In the genomic region with DNA sequence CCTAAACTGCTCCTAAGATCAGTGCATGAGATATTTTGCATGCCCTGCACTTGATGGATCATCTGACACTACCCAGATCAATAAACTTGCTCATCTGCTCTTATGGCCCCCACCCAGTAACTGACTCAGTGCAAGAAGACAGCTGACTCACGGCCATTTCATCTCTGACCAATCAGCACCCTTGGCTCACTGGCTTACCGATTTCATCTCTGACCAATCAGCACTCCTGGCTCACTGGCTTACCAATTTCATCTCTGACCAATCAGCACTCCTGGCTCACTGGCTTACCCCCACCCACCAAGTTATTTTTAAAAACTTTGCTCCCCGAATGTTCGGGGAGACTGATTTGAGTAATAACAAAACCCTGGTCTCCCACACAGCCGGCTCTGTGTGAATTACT, we compare ENCODE assay signal across 27 cellular contexts. TPM values are rescaled to one million over a fixed set of nuclear protein-coding genes. Genes with fewer than 3 reads are reported as not detected.
DNase-seq lines count a peak whose midpoint lies in the region; ATAC-seq and TF ChIP-seq lines count a peak whose summit lies in the region.
"Had no signal": no experiment of that assay in that cellular context is flagged by ENCODE, and none has a peak within 500 bp of the region (broad histone marks: within the 10 kb centered on the region; RNA-seq: fewer than 3 reads in every experiment).

No MANE protein-coding gene starts in this region.

- DNase-seq in activated naive CD8-positive, alpha-beta T cell treated with anti-CD3 and anti-CD28 coated beads, Interleukin-2, amount 50 U/mL, for 24 hours: no peak
- DNase-seq in activated naive CD8-positive, alpha-beta T cell treated with anti-CD3 and anti-CD28 coated beads for 36 hours: no peak
- DNase-seq in GM23248 (peak; percentile 17), SK-MEL-5 (ENCODE audit: low read depth, low spot score) (peak; percentile 16), glutamatergic neuron (no peak), SHP77 treated with DMSO at 0.1 percent for 48 hours (lab: John Stamatoyannopoulos, UW) (no peak)
- DNase-seq in activated CD8-positive, alpha-beta memory T cell treated with anti-CD3 and anti-CD28 coated beads, Interleukin-2, amount 50 U/mL, for 48 hours: no peak
- DNase-seq: activated CD8-positive, alpha-beta T cell treated with anti-CD3 and anti-CD28 coated beads for 36 hours; activated effector memory CD4-positive, alpha-beta T cell treated with anti-CD3 and anti-CD28 coated beads, Interleukin-2, amount 50 U/mL, for 16 hours; BE2C; caudate nucleus; cortex of kidney; effector memory CD4-positive, alpha-beta T cell; HCEC 1CT; heart left ventricle; IMR-90; islet precursor cell; left lung; NCI-H146; NCI-H2107; pancreas; SJCRH30; T-helper 9 cell had no signal

- no peak overlapping the region for H3K27ac Mint-ChIP-seq in activated naive CD8-positive, alpha-beta T cell treated with anti-CD3 and anti-CD28 coated beads, Interleukin-2, amount 50 U/mL, for 24 hours
- no peak overlapping the region for H3K27ac Mint-ChIP-seq in activated naive CD8-positive, alpha-beta T cell treated with anti-CD3 and anti-CD28 coated beads for 36 hours
- peak overlapping the region; percentile 28 for H3K27ac Mint-ChIP-seq in glutamatergic neuron (ENCODE audit: unreplicated experiment)
- H3K27ac Mint-ChIP-seq: activated CD8-positive, alpha-beta T cell treated with anti-CD3 and anti-CD28 coated beads for 36 hours; memory B cell had no signal

- no peak overlapping the region for H3K4me3 Mint-ChIP-seq in activated naive CD8-positive, alpha-beta T cell treated with anti-CD3 and anti-CD28 coated beads, Interleukin-2, amount 50 U/mL, for 24 hours
- no peak overlapping the region for H3K4me3 Mint-ChIP-seq in activated naive CD8-positive, alpha-beta T cell treated with anti-CD3 and anti-CD28 coated beads for 36 hours
- no peak overlapping the region for H3K4me3 Mint-ChIP-seq in glutamatergic neuron (ENCODE audit: unreplicated experiment)
- H3K4me3 Mint-ChIP-seq: activated CD8-positive, alpha-beta T cell treated with anti-CD3 and anti-CD28 coated beads for 36 hours; memory B cell; neural crest cell had no signal

- peak; percentile 36 for ATAC-seq in activated naive CD8-positive, alpha-beta T cell treated with anti-CD3 and anti-CD28 coated beads, Interleukin-2, amount 50 U/mL, for 24 hours
- ATAC-seq in GM21381 (IDR thresholded peaks at IDR 0.05; ENCODE audit: unreplicated experiment): no peak
- ATAC-seq: activated CD8-positive, alpha-beta T cell treated with anti-CD3 and anti-CD28 coated beads for 36 hours; heart left ventricle; left lung; pancreas had no signal

- no peaks in the 10 kb centered on the region for H3F3A ChIP-seq in GM23248 (ENCODE audit: insufficient read depth)

- H3K4me2 ChIP-seq in GM23248 (ENCODE audit: unreplicated experiment): no peak overlapping the region

- no peaks in the 10 kb centered on the region for H3K36me3 ChIP-seq in GM23248 (ENCODE audit: low read depth)
- H3K36me3 ChIP-seq: BE2C, heart left ventricle, left lung, pancreas, SJCRH30, tibial nerve had no signal

- H3K9me3 ChIP-seq in GM23248 (ENCODE audit: low read depth): no peaks in the 10 kb centered on the region
- H3K9me3 ChIP-seq: BE2C, heart left ventricle, left lung, pancreas, SJCRH30, tibial nerve had no signal

- peaks cover 4% of the 10 kb centered on the region for H3K9me3 Mint-ChIP-seq in activated naive CD8-positive, alpha-beta T cell treated with anti-CD3 and anti-CD28 coated beads, Interleukin-2, amount 50 U/mL, for 24 hours
- H3K9me3 Mint-ChIP-seq in activated naive CD8-positive, alpha-beta T cell treated with anti-CD3 and anti-CD28 coated beads for 36 hours: peaks cover 2% of the 10 kb centered on the region
- H3K9me3 Mint-ChIP-seq in glutamatergic neuron (ENCODE audit: unreplicated experiment): no peaks in the 10 kb centered on the region
- H3K9me3 Mint-ChIP-seq: activated CD8-positive, alpha-beta T cell treated with anti-CD3 and anti-CD28 coated beads for 36 hours; neural crest cell had no signal

- no peaks in the 10 kb centered on the region for H3K4me1 Mint-ChIP-seq in activated naive CD8-positive, alpha-beta T cell treated with anti-CD3 and anti-CD28 coated beads, Interleukin-2, amount 50 U/mL, for 24 hours
- no peaks in the 10 kb centered on the region for H3K4me1 Mint-ChIP-seq in activated naive CD8-positive, alpha-beta T cell treated with anti-CD3 and anti-CD28 coated beads for 36 hours
- H3K4me1 Mint-ChIP-seq in glutamatergic neuron (ENCODE audit: low read depth, unreplicated experiment): peaks cover under 1% of the 10 kb centered on the region
- H3K4me1 Mint-ChIP-seq: neural crest cell had no signal

- H4K20me1 ChIP-seq in GM23248 (ENCODE audit: insufficient read depth): no peaks in the 10 kb centered on the region

- no peaks in the 10 kb centered on the region for H3K9me2 ChIP-seq in GM23248 (ENCODE audit: insufficient read depth)

- WGBS in GM23248 (ENCODE audit: low coverage in 1 of 2, low lambda C conversion rate in 2 of 2, missing lambda C conversion rate in 2 of 2), 2 experiments: 83 to 84% methylated on average over 5 of the region's 5 CpGs

- no peaks in the 10 kb centered on the region for H3K79me2 ChIP-seq in GM23248 (ENCODE audit: insufficient read depth)

- no peak overlapping the region for H3K9ac ChIP-seq in GM23248

- peaks cover 16% of the 10 kb centered on the region for H3K27me3 Mint-ChIP-seq in activated naive CD8-positive, alpha-beta T cell treated with anti-CD3 and anti-CD28 coated beads, Interleukin-2, amount 50 U/mL, for 24 hours
- peaks cover 22% of the 10 kb centered on the region for H3K27me3 Mint-ChIP-seq in activated naive CD8-positive, alpha-beta T cell treated with anti-CD3 and anti-CD28 coated beads for 36 hours
- no peaks in the 10 kb centered on the region for H3K27me3 Mint-ChIP-seq in glutamatergic neuron (ENCODE audit: unreplicated experiment)

- in situ Hi-C loops in GM23248 (cut with MboI) (no loop called here), SK-MEL-5 (cut with HindIII; ENCODE audit: low pct_unique_long_range_greater_than_20kb, low sequenced_read_pairs) (no loop called here)

- H3K36me3 Mint-ChIP-seq in activated naive CD8-positive, alpha-beta T cell treated with anti-CD3 and anti-CD28 coated beads, Interleukin-2, amount 50 U/mL, for 24 hours (ENCODE audit: low read depth): no peaks in the 10 kb centered on the region
- no peaks in the 10 kb centered on the region for H3K36me3 Mint-ChIP-seq in activated naive CD8-positive, alpha-beta T cell treated with anti-CD3 and anti-CD28 coated beads for 36 hours
- H3K36me3 Mint-ChIP-seq in glutamatergic neuron (ENCODE audit: unreplicated experiment): peaks cover 11% of the 10 kb centered on the region
- H3K36me3 Mint-ChIP-seq: memory B cell had no signal

- TF ChIP-seq CTCF in glutamatergic neuron (IDR thresholded peaks at IDR 0.05; ENCODE audit: partially characterized antibody, unreplicated experiment): no peak

- H2AFZ ChIP-seq in GM23248: no peak overlapping the region

- no peaks in the 10 kb centered on the region for H3K4me1 ChIP-seq in GM23248 (ENCODE audit: insufficient read depth)
- H3K4me1 ChIP-seq: BE2C, heart left ventricle, left lung, pancreas, SJCRH30, tibial nerve had no signal

- H3K4me3 ChIP-seq in GM23248: no peak overlapping the region
- H3K4me3 ChIP-seq: heart left ventricle, left lung, pancreas, SJCRH30, tibial nerve had no signal

- H3K27me3 ChIP-seq in GM23248 (replicated peaks; ENCODE audit: insufficient read depth): no peaks in the 10 kb centered on the region
- H3K27me3 ChIP-seq: BE2C, pancreas, SJCRH30, tibial nerve had no signal

- H3K27ac ChIP-seq in GM23248: no peak overlapping the region
- H3K27ac ChIP-seq: heart left ventricle, left lung, pancreas, SJCRH30, tibial nerve had no signal

RNA-seq across cellular contexts. Expression of a gene that starts 37.1 kb away (rescaled TPM):
- total RNA-seq in activated naive CD8-positive, alpha-beta T cell treated with anti-CD3 and anti-CD28 coated beads for 36 hours: 10 to 100 TPM; 30.8 to 32.9 TPM
- total RNA-seq in GM23248 (2014; rRNA removed; shearing (Covaris generic)): 41.2 and 50.6 TPM in 2 replicates
- polyA plus RNA-seq in GM23248 (2016; fragmentation: Nextera tagmentation; extraction: Ambion mirVana): 109 and 116 TPM in 2 replicates
- 22.3 and 25.3 TPM in 2 replicates for total RNA-seq in SK-MEL-5 (2014; rRNA removed; shearing (Covaris generic))
- 10.9 and 14.7 TPM in 2 replicates for polyA plus RNA-seq in SK-MEL-5 (2015; cell fraction: cytosol; rRNA removed)
- 8.4 and 21.4 TPM in 2 replicates for polyA plus RNA-seq in SK-MEL-5 (2015; cell fraction: nucleus; rRNA removed)
- total RNA-seq in glutamatergic neuron (ENCODE audit: unreplicated experiment): 90.6 TPM

Comparison
In these comparisons a context has a peak if more than half of its experiments do, and no peak if none do; other contexts are left out.
1. DNase-seq: peak in GM23248 (single experiment) and SK-MEL-5 (single experiment); none in activated naive CD8-positive, alpha-beta T cell treated with anti-CD3 and anti-CD28 coated beads, Interleukin-2, amount 50 U/mL, for 24 hours (single experiment), activated naive CD8-positive, alpha-beta T cell treated with anti-CD3 and anti-CD28 coated beads for 36 hours (single experiment), glutamatergic neuron (single experiment), activated CD8-positive, alpha-beta memory T cell treated with anti-CD3 and anti-CD28 coated beads, Interleukin-2, amount 50 U/mL, for 48 hours (single experiment) and SHP77 treated with DMSO at 0.1 percent for 48 hours (single experiment).